Comparison of ENCODE assay signal across 7 cellular contexts in the genomic region with DNA sequence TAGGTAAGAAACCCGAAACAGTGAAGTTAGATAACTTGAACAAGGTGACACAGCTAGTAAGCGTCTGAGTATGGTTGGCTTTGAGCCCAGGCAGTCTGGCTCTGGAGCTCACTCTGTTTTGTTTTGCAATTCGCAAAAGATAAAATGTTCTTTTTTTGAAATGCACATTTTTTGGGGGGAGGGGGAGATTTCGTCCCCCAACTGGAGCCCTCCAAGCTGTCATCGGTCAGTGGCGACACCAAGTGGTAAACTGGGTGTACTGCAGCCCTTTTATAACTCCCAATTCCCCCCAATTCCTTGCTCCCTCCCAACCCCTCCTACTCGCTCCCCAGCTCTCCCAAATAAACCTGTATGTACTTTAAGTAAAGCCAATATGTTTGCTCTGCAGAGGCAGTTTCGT. TPM values are rescaled to one million over a fixed set of nuclear protein-coding genes. Genes with fewer than 3 reads are reported as not detected.
DNase-seq lines count a peak whose midpoint lies in the region; ATAC-seq and TF ChIP-seq lines count a peak whose summit lies in the region.

No MANE protein-coding gene starts in this region.

- no peaks in the 10 kb centered on the region for H3K27me3 ChIP-seq in foreskin keratinocyte

- peaks cover 7% of the 10 kb centered on the region for H3K4me1 Mint-ChIP-seq in activated CD8-positive, alpha-beta T cell treated with anti-CD3 and anti-CD28 coated beads for 36 hours (ENCODE audit: low read depth)

- no peak overlapping the region for H3K27ac ChIP-seq in foreskin keratinocyte

- peak; percentile 63 for DNase-seq in ELF-1 (ENCODE audit: low read depth, low spot score)
- peak; percentile 63 for DNase-seq in KBM-7
- peak; percentile 47 for DNase-seq in activated CD8-positive, alpha-beta T cell treated with anti-CD3 and anti-CD28 coated beads for 36 hours
- no peak for DNase-seq in foreskin keratinocyte
- DNase-seq in retina, result peak; percentile 41
- no peak for DNase-seq in COR-L47 (lab: John Stamatoyannopoulos, UW)

- no peak overlapping the region for H3K27ac Mint-ChIP-seq in activated CD8-positive, alpha-beta T cell treated with anti-CD3 and anti-CD28 coated beads for 36 hours

- H3K4me3 Mint-ChIP-seq in activated CD8-positive, alpha-beta T cell treated with anti-CD3 and anti-CD28 coated beads for 36 hours, result no peak overlapping the region

- peaks cover 1% of the 10 kb centered on the region for H3K36me3 Mint-ChIP-seq in activated CD8-positive, alpha-beta T cell treated with anti-CD3 and anti-CD28 coated beads for 36 hours (ENCODE audit: low read depth)

- H3K27me3 Mint-ChIP-seq in activated CD8-positive, alpha-beta T cell treated with anti-CD3 and anti-CD28 coated beads for 36 hours, result no peaks in the 10 kb centered on the region

- no peaks in the 10 kb centered on the region for H3K4me1 ChIP-seq in foreskin keratinocyte

- H3K9me3 Mint-ChIP-seq in activated CD8-positive, alpha-beta T cell treated with anti-CD3 and anti-CD28 coated beads for 36 hours, result no peaks in the 10 kb centered on the region

- TF ChIP-seq CTCF in activated CD8-positive, alpha-beta T cell treated with anti-CD3 and anti-CD28 coated beads for 36 hours (IDR thresholded peaks at IDR 0.05), result peak; percentile 78
- peak; percentile 61 for TF ChIP-seq CTCF in foreskin keratinocyte (conservative IDR thresholded peaks at IDR 0.05)

- POLR2A ChIA-PET in activated CD8-positive, alpha-beta T cell treated with anti-CD3 and anti-CD28 coated beads for 36 hours (lab: Charles Lee), result no interaction called here

- intact Hi-C loops in activated CD8-positive, alpha-beta T cell treated with anti-CD3 and anti-CD28 coated beads for 36 hours (cut with micrococcal nuclease), result loop anchor here (5.0 kb wide), 1 partner anchor 37 kb away; no protein-coding TSS in a partner anchor

- in situ Hi-C loops in KBM-7 (cut with MboI; ENCODE audit: low pct_unique_long_range_greater_than_20kb, low sequenced_read_pairs), result no loop called here

- no peak for ATAC-seq in activated CD8-positive, alpha-beta T cell treated with anti-CD3 and anti-CD28 coated beads for 36 hours
- no peak for ATAC-seq in foreskin keratinocyte
- no peak for ATAC-seq in HG02642 (IDR thresholded peaks at IDR 0.05; ENCODE audit: poor library complexity, unreplicated experiment)

- CTCF ChIA-PET in activated CD8-positive, alpha-beta T cell treated with anti-CD3 and anti-CD28 coated beads for 36 hours (lab: Charles Lee), result interaction anchor here (0.8 to 7.7 kb wide), 17 partner anchors 9 to 660 kb away, joined by 3 to 57 read pairs (median 4); partner anchors contain the start of genes CCNB3 and USP27X

RNA-seq across cellular contexts. Expression of gene CLCN5, which starts 2.8 kb away (rescaled TPM):
- total RNA-seq in activated CD8-positive, alpha-beta T cell treated with anti-CD3 and anti-CD28 coated beads for 36 hours, result 1 to 10 TPM; 1.7 TPM
- 2.8 and 4.5 TPM in 2 replicates for total RNA-seq in foreskin keratinocyte
- polyA plus RNA-seq in foreskin keratinocyte, result 0.47 and 0.48 TPM in 2 replicates

RNA-seq across cellular contexts. Expression of gene USP27X, which starts 40.3 kb away (rescaled TPM):
- 1 to 10 TPM; 1.0 to 1.3 TPM for total RNA-seq in activated CD8-positive, alpha-beta T cell treated with anti-CD3 and anti-CD28 coated beads for 36 hours
- total RNA-seq in foreskin keratinocyte, result 2.8 and 2.9 TPM in 2 replicates
- 1.9 and 2.4 TPM in 2 replicates for polyA plus RNA-seq in foreskin keratinocyte

Comparison
In these comparisons a context has a peak if more than half of its experiments do, and no peak if none do; other contexts are left out.
1. DNase-seq: peak in ELF-1 (single experiment), KBM-7 (single experiment), activated CD8-positive, alpha-beta T cell treated with anti-CD3 and anti-CD28 coated beads for 36 hours (single experiment) and retina (single experiment); none in foreskin keratinocyte (0 of 2) and COR-L47 (single experiment).